In genomic region chr2:49811502-49811901, GRCh38 we compare ENCODE assay signal across 18 cellular contexts.
"Had no signal": no experiment of that assay in that cellular context is flagged by ENCODE, and none has a peak within 500 bp of the region (broad histone marks: within the 10 kb centered on the region; RNA-seq: fewer than 3 reads in every experiment).

No MANE protein-coding gene starts in this region.

- H3K36me3 ChIP-seq: esophagus muscularis mucosa, gastroesophageal sphincter, left lung, lower lobe of right lung had no signal

- H3K27ac Mint-ChIP-seq: immature natural killer cell had no signal

- H3K36me3 Mint-ChIP-seq: immature natural killer cell had no signal

- H3K4me3 Mint-ChIP-seq: immature natural killer cell had no signal

- ATAC-seq: foreskin keratinocyte, gastroesophageal sphincter, left lung, lower lobe of right lung had no signal

- DNase-seq: dermis blood vessel endothelial cell; dorsolateral prefrontal cortex; effector CD4-positive, alpha-beta T cell; effector memory CD4-positive, alpha-beta T cell; foreskin keratinocyte; hypothalamus; immature natural killer cell; islet precursor cell; kidney; kidney glomerular epithelial cell; lower lobe of right lung; mesenchymal stem cell; midbrain had no signal

- H3K27ac ChIP-seq: coronary artery, dorsolateral prefrontal cortex, foreskin keratinocyte, hepatocyte, left lung, lower lobe of right lung had no signal

- H3K4me1 ChIP-seq: foreskin keratinocyte, left lung, lower lobe of right lung had no signal

- H3K4me3 ChIP-seq: coronary artery, dorsolateral prefrontal cortex, esophagus muscularis mucosa, gastroesophageal sphincter, hepatocyte, left lung, lower lobe of right lung had no signal

- H3K27me3 ChIP-seq: dorsolateral prefrontal cortex, esophagus muscularis mucosa, foreskin keratinocyte, gastroesophageal sphincter, hepatocyte, left lung had no signal

- H3K9me3 ChIP-seq: esophagus muscularis mucosa, gastroesophageal sphincter, left lung, lower lobe of right lung had no signal

- H3K4me1 Mint-ChIP-seq: immature natural killer cell had no signal
